9 cellular contexts compared by ENCODE assay signal in the genomic region with DNA sequence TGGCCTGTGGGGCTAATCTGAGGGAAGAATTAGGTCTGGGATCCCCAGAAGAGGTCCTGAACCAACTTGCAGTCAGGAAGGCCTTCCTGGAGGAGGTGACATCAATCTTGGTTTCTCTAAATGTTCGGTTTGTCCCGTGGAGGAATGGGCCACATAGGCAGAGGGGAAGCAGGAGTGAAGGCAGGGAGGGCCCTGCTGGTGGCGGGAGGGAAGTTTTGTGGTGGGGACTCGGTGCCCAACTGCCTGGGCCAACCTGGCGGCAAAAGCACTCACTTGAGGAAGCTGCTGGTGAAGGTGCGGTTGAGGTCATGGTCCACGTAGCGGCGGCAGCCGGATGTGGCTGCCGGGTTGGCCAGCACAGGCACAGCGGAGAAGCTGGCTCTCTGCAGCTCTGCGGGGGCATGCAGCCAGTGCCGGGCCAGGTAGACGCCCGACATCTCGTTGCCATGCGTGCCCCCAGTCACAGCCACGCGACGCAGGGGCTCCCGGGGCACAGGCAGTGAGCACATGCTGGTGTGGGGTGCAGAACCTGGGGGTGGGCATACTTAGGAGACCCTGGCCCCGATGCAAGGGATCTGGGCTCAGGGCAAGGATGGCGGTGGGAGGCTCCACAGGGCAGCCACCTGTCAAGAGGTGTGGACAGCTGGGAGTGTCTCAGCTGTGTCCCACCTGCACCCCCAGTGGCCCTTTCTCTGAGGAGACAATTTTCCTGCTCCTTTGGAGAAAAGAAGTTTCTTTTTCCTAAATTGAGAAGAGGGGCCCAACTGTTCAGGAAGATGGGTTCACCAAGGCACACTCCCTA. TPM values are rescaled to one million over a fixed set of nuclear protein-coding genes. Genes with fewer than 3 reads are reported as not detected.
DNase-seq lines count a peak whose midpoint lies in the region; ATAC-seq and TF ChIP-seq lines count a peak whose summit lies in the region.
"Had no signal": no experiment of that assay in that cellular context is flagged by ENCODE, and none has a peak within 500 bp of the region (broad histone marks: within the 10 kb centered on the region; RNA-seq: fewer than 3 reads in every experiment).

No MANE protein-coding gene starts in this region.

- ATAC-seq in HG02759 (IDR thresholded peaks at IDR 0.05; ENCODE audit: unreplicated experiment): peak; percentile 51
- ATAC-seq in left lung: no peak

- H3K27me3 Mint-ChIP-seq in Calu3 (ENCODE audit: unreplicated experiment): no peaks in the 10 kb centered on the region
- H3K27me3 Mint-ChIP-seq in activated CD4-positive, alpha-beta T cell treated with anti-CD3 and anti-CD28 coated beads, Interleukin-2, amount 10 ng/mL, durations not matched to agents 7 days and 5 days: peaks cover 5% of the 10 kb centered on the region
- H3K27me3 Mint-ChIP-seq in mesothelial cell of epicardium (ENCODE audit: low read depth): peaks cover 52% of the 10 kb centered on the region

- H3K9me3 ChIP-seq in left lung (peaks cover 0 to 6% of the 10 kb centered on the region in 2 donors), tibial nerve (peaks cover 0 to 9% (median 0%) of the 10 kb centered on the region in 4 donors)

- H3K4me3 Mint-ChIP-seq in Calu3 (ENCODE audit: low read depth, unreplicated experiment): no peak overlapping the region
- H3K4me3 Mint-ChIP-seq in activated CD4-positive, alpha-beta T cell treated with anti-CD3 and anti-CD28 coated beads, Interleukin-2, amount 10 ng/mL, durations not matched to agents 7 days and 5 days: peak overlapping the region; percentile 8
- H3K4me3 Mint-ChIP-seq in mesothelial cell of epicardium: no peak overlapping the region

- no peak overlapping the region for H3K27ac Mint-ChIP-seq in Calu3 (ENCODE audit: unreplicated experiment)
- peak overlapping the region; percentile 61 for H3K27ac Mint-ChIP-seq in activated CD4-positive, alpha-beta T cell treated with anti-CD3 and anti-CD28 coated beads, Interleukin-2, amount 10 ng/mL, durations not matched to agents 7 days and 5 days
- H3K27ac Mint-ChIP-seq in mesothelial cell of epicardium: no peak overlapping the region

- TF ChIP-seq CTCF in Calu3 (IDR thresholded peaks at IDR 0.05; ENCODE audit: unreplicated experiment): no peak
- TF ChIP-seq CTCF in left lung (IDR thresholded peaks at IDR 0.05): peak in 1 of 2 donors; percentile 7
- no peak for TF ChIP-seq CTCF in mesothelial cell of epicardium (IDR thresholded peaks at IDR 0.05; ENCODE audit: unreplicated experiment)
- no peak for TF ChIP-seq CTCF in tibial nerve (IDR thresholded peaks at IDR 0.05)

- TF ChIP-seq POLR2A in tibial nerve (IDR thresholded peaks at IDR 0.05): no peak

- 77 to 82% methylated on average over 24 of the region's 24 CpGs for WGBS in tibial nerve, 2 donors

- peak; percentile 58 for DNase-seq in Calu3
- peak; percentile 60 for DNase-seq in activated CD4-positive, alpha-beta T cell treated with anti-CD3 and anti-CD28 coated beads, Interleukin-2, amount 10 ng/mL, durations not matched to agents 7 days and 5 days
- DNase-seq in left lung: peak; percentile 31 to 76
- no peak for DNase-seq in NCI-H2029 (lab: John Stamatoyannopoulos, UW)
- no peak for DNase-seq in mesothelial cell of epicardium (ENCODE audit: low spot score in 2 of 2, unreplicated experiment in 2 of 2)
- DNase-seq in NCI-H1436 (lab: John Stamatoyannopoulos, UW): no peak
- no peak for DNase-seq in tibial nerve (ENCODE audit: low spot score in 2 of 2)

- BruUV-seq in Calu3 (replicated peaks; lab: Mats Ljungman, UMichigan): no TSS peak

- CTCF ChIA-PET in Calu3 (lab: Charles Lee): interaction anchor here (0.5 to 0.9 kb wide), 5 partner anchors 10 to 305 kb away, joined by 3 to 7 read pairs (median 3); no protein-coding TSS in a partner anchor
- CTCF ChIA-PET in activated CD4-positive, alpha-beta T cell treated with anti-CD3 and anti-CD28 coated beads, Interleukin-2, amount 10 ng/mL, durations not matched to agents 7 days and 5 days (lab: Charles Lee): interaction anchor here (1.1 to 9.5 kb wide), 3 partner anchors 14 to 291 kb away, joined by 3 to 114 read pairs (median 3); a partner anchor contains a TSS

- H3K9me3 Mint-ChIP-seq in Calu3 (ENCODE audit: low read depth, unreplicated experiment): no peaks in the 10 kb centered on the region
- H3K9me3 Mint-ChIP-seq in activated CD4-positive, alpha-beta T cell treated with anti-CD3 and anti-CD28 coated beads, Interleukin-2, amount 10 ng/mL, durations not matched to agents 7 days and 5 days: peaks cover 3% of the 10 kb centered on the region
- H3K9me3 Mint-ChIP-seq in mesothelial cell of epicardium: no peaks in the 10 kb centered on the region

- H3K36me3 ChIP-seq in left lung (no peaks in the 10 kb centered on the region), tibial nerve (no peaks in the 10 kb centered on the region)

- intact Hi-C loops in Calu3 (cut with micrococcal nuclease; ENCODE audit: unreplicated experiment): no loop called here
- intact Hi-C loops in left lung (cut with DNase I): no loop called here

- no peak for TF ChIP-seq EP300 in tibial nerve (IDR thresholded peaks at IDR 0.05)

- peaks cover 0 to 43% of the 10 kb centered on the region in 2 donors for H3K27me3 ChIP-seq in left lung
- peaks cover 0 to 5% of the 10 kb centered on the region in 2 donors for H3K27me3 ChIP-seq in tibial nerve

- peaks cover 0 to 16% of the 10 kb centered on the region in 2 donors for H3K4me1 ChIP-seq in left lung
- peaks cover 0 to 28% (median 0%) of the 10 kb centered on the region in 4 donors for H3K4me1 ChIP-seq in tibial nerve

- H3K4me1 Mint-ChIP-seq in Calu3 (ENCODE audit: low read depth, unreplicated experiment): no peaks in the 10 kb centered on the region
- H3K4me1 Mint-ChIP-seq in activated CD4-positive, alpha-beta T cell treated with anti-CD3 and anti-CD28 coated beads, Interleukin-2, amount 10 ng/mL, durations not matched to agents 7 days and 5 days: peaks cover 49% of the 10 kb centered on the region
- H3K4me1 Mint-ChIP-seq in mesothelial cell of epicardium: no peaks in the 10 kb centered on the region

- H3K36me3 Mint-ChIP-seq in Calu3 (ENCODE audit: insufficient read depth, unreplicated experiment) (peaks cover 11% of the 10 kb centered on the region), mesothelial cell of epicardium (no peaks in the 10 kb centered on the region)
- no peaks in the 10 kb centered on the region for H3K36me3 Mint-ChIP-seq in activated CD4-positive, alpha-beta T cell treated with anti-CD3 and anti-CD28 coated beads, Interleukin-2, amount 10 ng/mL, durations not matched to agents 7 days and 5 days (ENCODE audit: low read depth)

- no peak overlapping the region for H3K4me3 ChIP-seq in left lung
- no peak overlapping the region for H3K4me3 ChIP-seq in tibial nerve

- no peak overlapping the region for H3K27ac ChIP-seq in left lung
- no peak overlapping the region for H3K27ac ChIP-seq in tibial nerve

- POLR2A ChIA-PET in activated CD4-positive, alpha-beta T cell treated with anti-CD3 and anti-CD28 coated beads, Interleukin-2, amount 10 ng/mL, durations not matched to agents 7 days and 5 days (lab: Charles Lee): interaction anchor here (0.6 kb wide), 1 partner anchor 63 kb away, joined by 3 read pairs; a partner anchor contains a TSS

RNA-seq across cellular contexts. Expression of a gene that starts 3.8 kb away (rescaled TPM):
- total RNA-seq in Calu3 (2022) (0.83 and 2.0 TPM in 2 replicates), left lung (under 1 TPM; 0.29 to 0.61 TPM), mesothelial cell of epicardium (not detected in 3 replicates), tibial nerve (under 1 TPM in 1 of 4 donors, not detected in 3; 0.44 TPM)
- under 1 TPM; 0.44 to 0.47 TPM for total RNA-seq in activated CD4-positive, alpha-beta T cell treated with anti-CD3 and anti-CD28 coated beads, Interleukin-2, amount 10 ng/mL, durations not matched to agents 7 days and 5 days
- total RNA-seq: NCI-H460 had no signal

RNA-seq across cellular contexts. Expression of a gene that starts 7.2 kb away (rescaled TPM):
- total RNA-seq in Calu3 (2022) (not detected in 2 replicates), left lung (not detected), mesothelial cell of epicardium (not detected in 3 replicates), tibial nerve (not detected)
- not detected for total RNA-seq in activated CD4-positive, alpha-beta T cell treated with anti-CD3 and anti-CD28 coated beads, Interleukin-2, amount 10 ng/mL, durations not matched to agents 7 days and 5 days
- total RNA-seq: NCI-H460 had no signal

RNA-seq across cellular contexts. Expression of a gene that starts 17.0 kb away (rescaled TPM):
- total RNA-seq in Calu3 (2022) (9.7 and 12.7 TPM in 2 replicates), left lung (10 to 100 TPM; 10.7 to 18.1 TPM), mesothelial cell of epicardium (5.0 to 6.2 TPM (median 5.6 TPM) in 3 replicates), tibial nerve (10 to 100 TPM; 11.0 to 21.3 (median 20.0) TPM)
- total RNA-seq in activated CD4-positive, alpha-beta T cell treated with anti-CD3 and anti-CD28 coated beads, Interleukin-2, amount 10 ng/mL, durations not matched to agents 7 days and 5 days: 1 to 10 TPM; 7.3 to 8.8 TPM

RNA-seq across cellular contexts. Expression of a gene that starts 27.7 kb away (rescaled TPM):
- total RNA-seq in Calu3 (2022): 2.4 and 2.9 TPM in 2 replicates
- total RNA-seq in activated CD4-positive, alpha-beta T cell treated with anti-CD3 and anti-CD28 coated beads, Interleukin-2, amount 10 ng/mL, durations not matched to agents 7 days and 5 days: not detected
- total RNA-seq in left lung: under 1 TPM; 0.79 to 0.94 TPM
- 2.5 to 3.1 TPM (median 2.7 TPM) in 3 replicates for total RNA-seq in mesothelial cell of epicardium
- total RNA-seq in tibial nerve: not detected
- total RNA-seq: NCI-H460 had no signal

RNA-seq across cellular contexts. Expression of a gene that starts 40.0 kb away (rescaled TPM):
- total RNA-seq in Calu3 (2022): 216 and 233 TPM in 2 replicates
- 100 to 1,000 TPM; 204 to 228 TPM for total RNA-seq in activated CD4-positive, alpha-beta T cell treated with anti-CD3 and anti-CD28 coated beads, Interleukin-2, amount 10 ng/mL, durations not matched to agents 7 days and 5 days
- 100 to 1,000 TPM; 136 to 155 TPM for total RNA-seq in left lung
- 179 to 187 TPM (median 180 TPM) in 3 replicates for total RNA-seq in mesothelial cell of epicardium
- total RNA-seq in tibial nerve: 100 to 1,000 TPM; 282 to 357 (median 323) TPM

Comparison
In these comparisons a context has a peak if more than half of its experiments do, and no peak if none do; other contexts are left out.
1. DNase-seq: peak in Calu3 (single experiment), activated CD4-positive, alpha-beta T cell treated with anti-CD3 and anti-CD28 coated beads, Interleukin-2, amount 10 ng/mL, durations not matched to agents 7 days and 5 days (single experiment) and left lung (2 of 2); none in NCI-H2029 (single experiment), mesothelial cell of epicardium (0 of 2), NCI-H1436 (single experiment) and tibial nerve (0 of 2).